ENCODE assay signal across 22 cellular contexts in genomic region chr3:109902549-109902948, GRCh38.
"Had no signal": no experiment of that assay in that cellular context is flagged by ENCODE, and none has a peak within 500 bp of the region (broad histone marks: within the 10 kb centered on the region; RNA-seq: fewer than 3 reads in every experiment).

No MANE protein-coding gene starts in this region.

- H2AFZ ChIP-seq: neural progenitor cell had no signal

- H3K36me3 ChIP-seq: neural progenitor cell, pancreas, right lobe of liver, sigmoid colon, stomach, thoracic aorta, thyroid gland, tibial nerve, upper lobe of left lung, vagina had no signal

- H3K27ac ChIP-seq: neural progenitor cell, pancreas, psoas muscle, right lobe of liver, sigmoid colon, stomach, thoracic aorta, thyroid gland, tibial nerve, upper lobe of left lung, vagina had no signal

- H3K9me3 ChIP-seq: pancreas, psoas muscle, right lobe of liver, sigmoid colon, thoracic aorta, thyroid gland, upper lobe of left lung, vagina had no signal

- H3K27me3 ChIP-seq: pancreas, right lobe of liver, sigmoid colon, stomach, thyroid gland, tibial nerve, upper lobe of left lung, vagina had no signal

- DNase-seq: natural killer cell; pancreas; psoas muscle; right cardiac atrium; right lobe of liver; sigmoid colon; small intestine; stimulated activated CD4-positive, alpha-beta T cell treated with anti-CD3 and anti-CD28 coated beads, Interleukin-15, amount 100 ng/mL, for 24 hours; stimulated activated CD4-positive, alpha-beta T cell treated with anti-CD3 and anti-CD28 coated beads, Interleukin-2, amount 100 ng/mL, for 24 hours; stimulated activated CD4-positive, alpha-beta T cell treated with anti-CD3 and anti-CD28 coated beads, Interleukin-2, amount 100 ng/mL, for 48 hours; stimulated activated CD4-positive, alpha-beta T cell treated with anti-CD3 and anti-CD28 coated beads, Interleukin-4, amount 100 ng/mL, for 24 hours; stimulated activated naive B cell treated with anti-CD40 and anti-IgM and Interleukin-4, amounts not matched to agents 10 μg/mL and 1 μg/mL and 100 μg/mL, for 72 hours; stimulated activated naive CD4-positive, alpha-beta T cell treated with Interleukin-2 at 50 U/mL for 16 hours; stomach; thyroid gland; trophoblast cell; upper lobe of left lung had no signal

- H3K4me2 ChIP-seq: neural progenitor cell had no signal

- H3K9ac ChIP-seq: neural progenitor cell had no signal

- ATAC-seq: natural killer cell; pancreas; psoas muscle; right cardiac atrium; right lobe of liver; stimulated activated effector memory CD8-positive, alpha-beta T cell treated with anti-CD3 and anti-CD28 coated beads, Interleukin-12 subunit alpha, Interleukin-12 subunit beta, amount 100 ng/mL, for 72 hours; stimulated activated naive B cell treated with anti-CD40 and anti-IgM and Interleukin-4, amounts not matched to agents 10 μg/mL and 1 μg/mL and 100 μg/mL, for 72 hours had no signal

- H3K4me1 ChIP-seq: psoas muscle, right lobe of liver, sigmoid colon, thyroid gland, tibial nerve, upper lobe of left lung, vagina had no signal

- H3K4me3 ChIP-seq: neural progenitor cell, pancreas, psoas muscle, right lobe of liver, sigmoid colon, stomach, thoracic aorta, thyroid gland, tibial nerve, upper lobe of left lung, vagina had no signal
